Comparison of ENCODE assay signal across 1 cellular context in genomic region chr9:109086221-109086620, GRCh38.
TF ChIP-seq lines count a peak whose summit lies in the region.

No MANE protein-coding gene starts in this region.

TF ChIP-seq in SK-N-SH, 30 proteins besides CTCF, POLR2A, EP300 and RAD21 (continued from another document):
- no peak for TF ChIP-seq IRF3 (IDR thresholded peaks at IDR 0.05; ENCODE audit: low read depth, low read length)
- no peak for TF ChIP-seq SMC3 (IDR thresholded peaks at IDR 0.05; ENCODE audit: low read depth, low read length)
- TF ChIP-seq RFX5 (IDR thresholded peaks at IDR 0.05; ENCODE audit: low read length) = no peak
- TF ChIP-seq EZH2phosphoT487 (IDR thresholded peaks at IDR 0.05; ENCODE audit: borderline replicate concordance, low read depth) = no peak
